ENCODE assay signal across 1 cellular context in genomic region chr5:72587909-72588308, GRCh38.
TF ChIP-seq lines count a peak whose summit lies in the region.

No MANE protein-coding gene starts in this region.

TF ChIP-seq in K562, 482 proteins besides CTCF, POLR2A, EP300 and RAD21 (continued from another document):
- TF ChIP-seq RERE (CRISPR knock-in tag; IDR thresholded peaks at IDR 0.05; ENCODE audit: borderline replicate concordance) (no peak), MLX (CRISPR knock-in tag; conservative IDR thresholded peaks at IDR 0.05) (no peak), SRSF3 (IDR thresholded peaks at IDR 0.05; ENCODE audit: insufficient read depth, low read length) (no peak), FOXA3 (CRISPR knock-in tag; conservative IDR thresholded peaks at IDR 0.05 in 1 of 2, IDR thresholded peaks at IDR 0.05 in 1 of 2) (no peak), ZNF212 (CRISPR knock-in tag; IDR thresholded peaks at IDR 0.05) (0 out of 2 replicates have a peak, but pooled peaks have one; percentile 67), JUNB (CRISPR knock-in tag; conservative IDR thresholded peaks at IDR 0.05) (no peak), ATF1 (CRISPR knock-in tag; IDR thresholded peaks at IDR 0.05) (no peak), ATF1 (tag; IDR thresholded peaks at IDR 0.05) (peak; percentile 31; the same call in 1 of the 2 replicates), DLX4 (CRISPR knock-in tag; IDR thresholded peaks at IDR 0.05) (no peak), SRSF9 (IDR thresholded peaks at IDR 0.05; ENCODE audit: borderline replicate concordance, low read depth, low read length) (no peak), GATAD2B (IDR thresholded peaks at IDR 0.05; ENCODE audit: borderline replicate concordance) (no peak), ZNF785 (CRISPR knock-in tag; IDR thresholded peaks at IDR 0.05) (no peak), NFRKB (IDR thresholded peaks at IDR 0.05; ENCODE audit: low read depth) (0 out of 2 replicates have a peak, but pooled peaks have one; percentile 40), PRPF4 (IDR thresholded peaks at IDR 0.05; ENCODE audit: insufficient read depth, low read depth, low read length, poor library complexity, severe bottlenecking) (no peak), JUND (IDR thresholded peaks at IDR 0.05; ENCODE audit: borderline replicate concordance, low read depth, low read length) (no peak), JUND (tag; IDR thresholded peaks at IDR 0.05; ENCODE audit: borderline replicate concordance, low read depth, low read length) (0 out of 3 replicates have a peak, but pooled peaks have one; percentile 19), ZNF695 (CRISPR knock-in tag; IDR thresholded peaks at IDR 0.05) (no peak), STAT5B (CRISPR knock-in tag; IDR thresholded peaks at IDR 0.05) (no peak), MCM5 (IDR thresholded peaks at IDR 0.05; ENCODE audit: low read depth) (no peak), GTF2B (IDR thresholded peaks at IDR 0.05; ENCODE audit: extremely low read depth, insufficient read length) (no peak), KLF13 (tag; IDR thresholded peaks at IDR 0.05; ENCODE audit: borderline replicate concordance, low read depth) (no peak), MTA3 (IDR thresholded peaks at IDR 0.05; ENCODE audit: borderline replicate concordance) (no peak), ZNF316 (IDR thresholded peaks at IDR 0.05) (no peak)
- TF ChIP-seq, protein P1, sequence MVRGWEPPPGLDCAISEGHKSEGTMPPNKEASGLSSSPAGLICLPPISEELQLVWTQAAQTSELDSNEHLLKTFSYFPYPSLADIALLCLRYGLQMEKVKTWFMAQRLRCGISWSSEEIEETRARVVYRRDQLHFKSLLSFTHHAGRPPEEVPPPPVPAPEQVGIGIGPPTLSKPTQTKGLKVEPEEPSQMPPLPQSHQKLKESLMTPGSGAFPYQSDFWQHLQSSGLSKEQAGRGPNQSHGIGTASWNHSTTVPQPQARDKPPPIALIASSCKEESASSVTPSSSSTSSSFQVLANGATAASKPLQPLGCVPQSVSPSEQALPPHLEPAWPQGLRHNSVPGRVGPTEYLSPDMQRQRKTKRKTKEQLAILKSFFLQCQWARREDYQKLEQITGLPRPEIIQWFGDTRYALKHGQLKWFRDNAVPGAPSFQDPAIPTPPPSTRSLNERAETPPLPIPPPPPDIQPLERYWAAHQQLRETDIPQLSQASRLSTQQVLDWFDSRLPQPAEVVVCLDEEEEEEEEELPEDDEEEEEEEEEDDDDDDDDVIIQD (CRISPR knock-in tag; IDR thresholded peaks at IDR 0.05): 0 out of 2 replicates have a peak, but pooled peaks have one; percentile 18
- TF ChIP-seq, protein P2, sequence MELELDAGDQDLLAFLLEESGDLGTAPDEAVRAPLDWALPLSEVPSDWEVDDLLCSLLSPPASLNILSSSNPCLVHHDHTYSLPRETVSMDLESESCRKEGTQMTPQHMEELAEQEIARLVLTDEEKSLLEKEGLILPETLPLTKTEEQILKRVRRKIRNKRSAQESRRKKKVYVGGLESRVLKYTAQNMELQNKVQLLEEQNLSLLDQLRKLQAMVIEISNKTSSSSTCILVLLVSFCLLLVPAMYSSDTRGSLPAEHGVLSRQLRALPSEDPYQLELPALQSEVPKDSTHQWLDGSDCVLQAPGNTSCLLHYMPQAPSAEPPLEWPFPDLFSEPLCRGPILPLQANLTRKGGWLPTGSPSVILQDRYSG (tag; conservative IDR thresholded peaks at IDR 0.05; ENCODE audit: low read depth): peak; percentile 61; the same call in 1 of the 2 replicates
